ENCODE assay signal across 1 cellular context in genomic region chr5:141618804-141619554, GRCh38.
A peak's percentile ranks its signal among the peaks of the same experiment; 100 is the strongest.
TF ChIP-seq lines count a peak whose summit lies in the region.

Gene DIAPH1 (minus strand): TSS chr5:141619000. CDS start chr5:141618914, 86 bp downstream.

TF ChIP-seq in GM23338, 12 proteins besides CTCF, POLR2A, EP300 and RAD21 (continued from another document):
- TF ChIP-seq, protein P1, sequence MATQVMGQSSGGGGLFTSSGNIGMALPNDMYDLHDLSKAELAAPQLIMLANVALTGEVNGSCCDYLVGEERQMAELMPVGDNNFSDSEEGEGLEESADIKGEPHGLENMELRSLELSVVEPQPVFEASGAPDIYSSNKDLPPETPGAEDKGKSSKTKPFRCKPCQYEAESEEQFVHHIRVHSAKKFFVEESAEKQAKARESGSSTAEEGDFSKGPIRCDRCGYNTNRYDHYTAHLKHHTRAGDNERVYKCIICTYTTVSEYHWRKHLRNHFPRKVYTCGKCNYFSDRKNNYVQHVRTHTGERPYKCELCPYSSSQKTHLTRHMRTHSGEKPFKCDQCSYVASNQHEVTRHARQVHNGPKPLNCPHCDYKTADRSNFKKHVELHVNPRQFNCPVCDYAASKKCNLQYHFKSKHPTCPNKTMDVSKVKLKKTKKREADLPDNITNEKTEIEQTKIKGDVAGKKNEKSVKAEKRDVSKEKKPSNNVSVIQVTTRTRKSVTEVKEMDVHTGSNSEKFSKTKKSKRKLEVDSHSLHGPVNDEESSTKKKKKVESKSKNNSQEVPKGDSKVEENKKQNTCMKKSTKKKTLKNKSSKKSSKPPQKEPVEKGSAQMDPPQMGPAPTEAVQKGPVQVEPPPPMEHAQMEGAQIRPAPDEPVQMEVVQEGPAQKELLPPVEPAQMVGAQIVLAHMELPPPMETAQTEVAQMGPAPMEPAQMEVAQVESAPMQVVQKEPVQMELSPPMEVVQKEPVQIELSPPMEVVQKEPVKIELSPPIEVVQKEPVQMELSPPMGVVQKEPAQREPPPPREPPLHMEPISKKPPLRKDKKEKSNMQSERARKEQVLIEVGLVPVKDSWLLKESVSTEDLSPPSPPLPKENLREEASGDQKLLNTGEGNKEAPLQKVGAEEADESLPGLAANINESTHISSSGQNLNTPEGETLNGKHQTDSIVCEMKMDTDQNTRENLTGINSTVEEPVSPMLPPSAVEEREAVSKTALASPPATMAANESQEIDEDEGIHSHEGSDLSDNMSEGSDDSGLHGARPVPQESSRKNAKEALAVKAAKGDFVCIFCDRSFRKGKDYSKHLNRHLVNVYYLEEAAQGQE (IDR thresholded peaks at IDR 0.05; ENCODE audit: unreplicated experiment), result peak; percentile 21
- TF ChIP-seq POLR2AphosphoS5 (IDR thresholded peaks at IDR 0.05; ENCODE audit: low read depth) (peak; percentile 87), EZH2 (IDR thresholded peaks at IDR 0.05; ENCODE audit: low read depth, unreplicated experiment) (no peak), ZNF331 (CRISPR knock-in tag; IDR thresholded peaks at IDR 0.05; ENCODE audit: low read depth) (no peak), CREB1 (CRISPR knock-in tag; IDR thresholded peaks at IDR 0.05; ENCODE audit: low read depth) (peak; percentile 82), ZNF114 (CRISPR knock-in tag; IDR thresholded peaks at IDR 0.05) (0 out of 2 replicates have a peak, but pooled peaks have one; percentile 48), STAT1 (IDR thresholded peaks at IDR 0.05; ENCODE audit: unreplicated experiment) (no peak), ETS1 (IDR thresholded peaks at IDR 0.05) (peak; percentile 82)
- TF ChIP-seq, protein P2, sequence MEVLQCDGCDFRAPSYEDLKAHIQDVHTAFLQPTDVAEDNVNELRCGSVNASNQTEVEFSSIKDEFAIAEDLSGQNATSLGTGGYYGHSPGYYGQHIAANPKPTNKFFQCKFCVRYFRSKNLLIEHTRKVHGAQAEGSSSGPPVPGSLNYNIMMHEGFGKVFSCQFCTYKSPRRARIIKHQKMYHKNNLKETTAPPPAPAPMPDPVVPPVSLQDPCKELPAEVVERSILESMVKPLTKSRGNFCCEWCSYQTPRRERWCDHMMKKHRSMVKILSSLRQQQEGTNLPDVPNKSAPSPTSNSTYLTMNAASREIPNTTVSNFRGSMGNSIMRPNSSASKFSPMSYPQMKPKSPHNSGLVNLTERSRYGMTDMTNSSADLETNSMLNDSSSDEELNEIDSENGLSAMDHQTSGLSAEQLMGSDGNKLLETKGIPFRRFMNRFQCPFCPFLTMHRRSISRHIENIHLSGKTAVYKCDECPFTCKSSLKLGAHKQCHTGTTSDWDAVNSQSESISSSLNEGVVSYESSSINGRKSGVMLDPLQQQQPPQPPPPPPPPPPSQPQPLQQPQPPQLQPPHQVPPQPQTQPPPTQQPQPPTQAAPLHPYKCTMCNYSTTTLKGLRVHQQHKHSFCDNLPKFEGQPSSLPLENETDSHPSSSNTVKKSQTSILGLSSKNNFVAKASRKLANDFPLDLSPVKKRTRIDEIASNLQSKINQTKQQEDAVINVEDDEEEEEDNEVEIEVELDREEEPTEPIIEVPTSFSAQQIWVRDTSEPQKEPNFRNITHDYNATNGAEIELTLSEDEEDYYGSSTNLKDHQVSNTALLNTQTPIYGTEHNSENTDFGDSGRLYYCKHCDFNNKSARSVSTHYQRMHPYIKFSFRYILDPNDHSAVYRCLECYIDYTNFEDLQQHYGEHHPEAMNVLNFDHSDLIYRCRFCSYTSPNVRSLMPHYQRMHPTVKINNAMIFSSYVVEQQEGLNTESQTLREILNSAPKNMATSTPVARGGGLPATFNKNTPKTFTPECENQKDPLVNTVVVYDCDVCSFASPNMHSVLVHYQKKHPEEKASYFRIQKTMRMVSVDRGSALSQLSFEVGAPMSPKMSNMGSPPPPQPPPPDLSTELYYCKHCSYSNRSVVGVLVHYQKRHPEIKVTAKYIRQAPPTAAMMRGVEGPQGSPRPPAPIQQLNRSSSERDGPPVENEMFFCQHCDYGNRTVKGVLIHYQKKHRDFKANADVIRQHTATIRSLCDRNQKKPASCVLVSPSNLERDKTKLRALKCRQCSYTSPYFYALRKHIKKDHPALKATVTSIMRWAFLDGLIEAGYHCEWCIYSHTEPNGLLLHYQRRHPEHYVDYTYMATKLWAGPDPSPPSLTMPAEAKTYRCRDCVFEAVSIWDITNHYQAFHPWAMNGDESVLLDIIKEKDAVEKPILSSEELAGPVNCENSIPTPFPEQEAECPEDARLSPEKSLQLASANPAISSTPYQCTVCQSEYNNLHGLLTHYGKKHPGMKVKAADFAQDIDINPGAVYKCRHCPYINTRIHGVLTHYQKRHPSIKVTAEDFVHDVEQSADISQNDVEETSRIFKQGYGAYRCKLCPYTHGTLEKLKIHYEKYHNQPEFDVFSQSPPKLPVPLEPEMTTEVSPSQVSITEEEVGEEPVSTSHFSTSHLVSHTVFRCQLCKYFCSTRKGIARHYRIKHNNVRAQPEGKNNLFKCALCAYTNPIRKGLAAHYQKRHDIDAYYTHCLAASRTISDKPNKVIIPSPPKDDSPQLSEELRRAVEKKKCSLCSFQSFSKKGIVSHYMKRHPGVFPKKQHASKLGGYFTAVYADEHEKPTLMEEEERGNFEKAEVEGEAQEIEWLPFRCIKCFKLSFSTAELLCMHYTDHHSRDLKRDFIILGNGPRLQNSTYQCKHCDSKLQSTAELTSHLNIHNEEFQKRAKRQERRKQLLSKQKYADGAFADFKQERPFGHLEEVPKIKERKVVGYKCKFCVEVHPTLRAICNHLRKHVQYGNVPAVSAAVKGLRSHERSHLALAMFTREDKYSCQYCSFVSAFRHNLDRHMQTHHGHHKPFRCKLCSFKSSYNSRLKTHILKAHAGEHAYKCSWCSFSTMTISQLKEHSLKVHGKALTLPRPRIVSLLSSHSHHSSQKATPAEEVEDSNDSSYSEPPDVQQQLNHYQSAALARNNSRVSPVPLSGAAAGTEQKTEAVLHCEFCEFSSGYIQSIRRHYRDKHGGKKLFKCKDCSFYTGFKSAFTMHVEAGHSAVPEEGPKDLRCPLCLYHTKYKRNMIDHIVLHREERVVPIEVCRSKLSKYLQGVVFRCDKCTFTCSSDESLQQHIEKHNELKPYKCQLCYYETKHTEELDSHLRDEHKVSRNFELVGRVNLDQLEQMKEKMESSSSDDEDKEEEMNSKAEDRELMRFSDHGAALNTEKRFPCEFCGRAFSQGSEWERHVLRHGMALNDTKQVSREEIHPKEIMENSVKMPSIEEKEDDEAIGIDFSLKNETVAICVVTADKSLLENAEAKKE (CRISPR knock-in tag; IDR thresholded peaks at IDR 0.05), result no peak
